12 cellular contexts compared by ENCODE assay signal in the genomic region with DNA sequence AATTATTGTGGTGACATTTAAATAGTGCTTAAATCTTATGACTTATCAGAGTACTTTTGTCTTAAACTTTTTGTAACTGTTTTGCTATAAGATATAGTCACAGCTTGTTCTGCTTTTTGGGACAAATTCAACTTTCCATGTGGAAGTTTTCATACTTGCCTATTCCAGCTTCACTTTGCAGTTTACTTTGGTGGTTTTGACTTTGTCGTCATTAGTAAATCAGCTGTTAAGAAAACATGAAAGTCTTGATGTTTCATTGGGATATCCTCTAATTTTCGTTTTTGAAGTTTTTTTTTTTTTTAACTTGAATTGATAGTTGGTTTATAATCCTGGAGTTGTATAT. TPM values are rescaled to one million over a fixed set of nuclear protein-coding genes. Genes with fewer than 3 reads are reported as not detected.
DNase-seq lines count a peak whose midpoint lies in the region; ATAC-seq and TF ChIP-seq lines count a peak whose summit lies in the region.
"Had no signal": no experiment of that assay in that cellular context is flagged by ENCODE, and none has a peak within 500 bp of the region (broad histone marks: within the 10 kb centered on the region; RNA-seq: fewer than 3 reads in every experiment).

No MANE protein-coding gene starts in this region.

- POLR2A ChIA-PET in activated B cell treated with CpG ODN at 0.5 μM for 24 hours (lab: Charles Lee): interaction anchor here (0.9 to 4.8 kb wide), 4 partner anchors 20 to 563 kb away, joined by 3 to 66 read pairs (median 17); a partner anchor contains a TSS

- no peak for TF ChIP-seq CTCF in activated B cell treated with CpG ODN at 0.5 μM for 24 hours (IDR thresholded peaks at IDR 0.05)
- no peak for TF ChIP-seq CTCF in fibroblast of the aortic adventitia (IDR thresholded peaks at IDR 0.05; ENCODE audit: insufficient read depth, low read length)

- peak overlapping the region; percentile 15 for H3K27ac Mint-ChIP-seq in activated naive CD4-positive, alpha-beta T cell treated with anti-CD3 and anti-CD28 coated beads, Interleukin-2, amount 10 ng/mL, durations not matched to agents 7 days and 5 days
- H3K27ac Mint-ChIP-seq in activated B cell treated with CpG ODN at 0.5 μM for 24 hours: peak overlapping the region; percentile 89

- DNase-seq in activated naive CD4-positive, alpha-beta T cell treated with anti-CD3 and anti-CD28 coated beads, Interleukin-2, amount 10 ng/mL, durations not matched to agents 7 days and 5 days: no peak
- no peak for DNase-seq in activated naive CD4-positive, alpha-beta T cell treated with anti-CD3 and anti-CD28 coated beads, Interleukin-2, amount 50 U/mL, for 16 hours
- DNase-seq in activated B cell treated with CpG ODN at 0.5 μM for 24 hours (no peak), fibroblast of the aortic adventitia (ENCODE audit: low read depth) (peak; percentile 61), stromal cell of bone marrow (ENCODE audit: low read depth) (peak; percentile 28)
- DNase-seq in effector CD8-positive, alpha-beta T cell (lab: John Stamatoyannopoulos, UW): no peak
- DNase-seq in stimulated activated CD4-positive, alpha-beta T cell treated with anti-CD3 and anti-CD28 coated beads, Interleukin-15, amount 100 ng/mL, for 24 hours: no peak
- DNase-seq: activated CD4-positive, alpha-beta T cell treated with anti-CD3 and anti-CD28 coated beads for 48 hours; amniotic stem cell; stimulated activated CD4-positive, alpha-beta T cell treated with anti-CD3 and anti-CD28 coated beads, Interleukin-1b, Interleukin-23, amount 100 ng/mL, for 48 hours; substantia nigra had no signal

- H3K4me3 ChIP-seq in fibroblast of the aortic adventitia (ENCODE audit: low read depth, low read length): no peak overlapping the region

- no peak overlapping the region for H3K4me3 Mint-ChIP-seq in activated naive CD4-positive, alpha-beta T cell treated with anti-CD3 and anti-CD28 coated beads, Interleukin-2, amount 10 ng/mL, durations not matched to agents 7 days and 5 days
- H3K4me3 Mint-ChIP-seq in activated B cell treated with CpG ODN at 0.5 μM for 24 hours: peak overlapping the region; percentile 53

- peaks cover 34% of the 10 kb centered on the region for H3K4me1 Mint-ChIP-seq in activated naive CD4-positive, alpha-beta T cell treated with anti-CD3 and anti-CD28 coated beads, Interleukin-2, amount 10 ng/mL, durations not matched to agents 7 days and 5 days
- H3K4me1 Mint-ChIP-seq in activated B cell treated with CpG ODN at 0.5 μM for 24 hours: peaks cover 58% of the 10 kb centered on the region

- ATAC-seq in activated B cell treated with CpG ODN at 0.5 μM for 24 hours (ENCODE audit: low read depth): no peak
- ATAC-seq in GM21825 (IDR thresholded peaks at IDR 0.05; ENCODE audit: unreplicated experiment): no peak

- CTCF ChIA-PET in activated naive CD4-positive, alpha-beta T cell treated with anti-CD3 and anti-CD28 coated beads, Interleukin-2, amount 10 ng/mL, durations not matched to agents 7 days and 5 days (lab: Charles Lee): interaction anchor here (1.6 kb wide), 1 partner anchor 33 kb away, joined by 3 read pairs; no protein-coding TSS in a partner anchor
- CTCF ChIA-PET in activated B cell treated with CpG ODN at 0.5 μM for 24 hours (lab: Charles Lee): interaction anchor here (1.3 kb wide), 1 partner anchor 26 kb away, joined by 4 read pairs; no protein-coding TSS in a partner anchor

- intact Hi-C loops in activated B cell treated with CpG ODN at 0.5 μM for 24 hours (cut with micrococcal nuclease): loop anchor here (1.0 to 10.0 kb wide), 4 partner anchors 19 to 1752 kb away; a partner anchor contains a TSS

- peaks cover 3% of the 10 kb centered on the region for H3K9me3 Mint-ChIP-seq in activated naive CD4-positive, alpha-beta T cell treated with anti-CD3 and anti-CD28 coated beads, Interleukin-2, amount 10 ng/mL, durations not matched to agents 7 days and 5 days
- peaks cover 3% of the 10 kb centered on the region for H3K9me3 Mint-ChIP-seq in activated B cell treated with CpG ODN at 0.5 μM for 24 hours

- H3K36me3 Mint-ChIP-seq in activated naive CD4-positive, alpha-beta T cell treated with anti-CD3 and anti-CD28 coated beads, Interleukin-2, amount 10 ng/mL, durations not matched to agents 7 days and 5 days: peaks cover 61% of the 10 kb centered on the region
- H3K36me3 Mint-ChIP-seq in activated B cell treated with CpG ODN at 0.5 μM for 24 hours (ENCODE audit: low read depth): peaks cover 56% of the 10 kb centered on the region

- H3K27me3 Mint-ChIP-seq in activated naive CD4-positive, alpha-beta T cell treated with anti-CD3 and anti-CD28 coated beads, Interleukin-2, amount 10 ng/mL, durations not matched to agents 7 days and 5 days: no peaks in the 10 kb centered on the region
- H3K27me3 Mint-ChIP-seq in activated B cell treated with CpG ODN at 0.5 μM for 24 hours: no peaks in the 10 kb centered on the region

RNA-seq across cellular contexts. Expression of a gene that starts 31.3 kb away (rescaled TPM):
- 33.4 and 41.2 TPM in 2 replicates for total RNA-seq in activated B cell treated with CpG ODN at 0.5 μM for 24 hours
- total RNA-seq in fibroblast of the aortic adventitia (ENCODE audit: low replicate concordance): 69.2 and 95.1 TPM in 2 replicates

RNA-seq across cellular contexts. Expression of a gene that starts 32.0 kb away (rescaled TPM):
- total RNA-seq in activated B cell treated with CpG ODN at 0.5 μM for 24 hours: 74.3 and 91.9 TPM in 2 replicates
- 120 and 207 TPM in 2 replicates for total RNA-seq in fibroblast of the aortic adventitia (ENCODE audit: low replicate concordance)

Comparison
In these comparisons a context has a peak if more than half of its experiments do, and no peak if none do; other contexts are left out.
1. DNase-seq: peak in fibroblast of the aortic adventitia (single experiment) and stromal cell of bone marrow (single experiment); none in activated naive CD4-positive, alpha-beta T cell treated with anti-CD3 and anti-CD28 coated beads, Interleukin-2, amount 10 ng/mL, durations not matched to agents 7 days and 5 days (single experiment), activated naive CD4-positive, alpha-beta T cell treated with anti-CD3 and anti-CD28 coated beads, Interleukin-2, amount 50 U/mL, for 16 hours (single experiment), activated B cell treated with CpG ODN at 0.5 μM for 24 hours (single experiment), effector CD8-positive, alpha-beta T cell (single experiment) and stimulated activated CD4-positive, alpha-beta T cell treated with anti-CD3 and anti-CD28 coated beads, Interleukin-15, amount 100 ng/mL, for 24 hours (single experiment).